8 cellular contexts compared by ENCODE assay signal in genomic region chr1:75316230-75316629, GRCh38.
"Had no signal": no experiment of that assay in that cellular context is flagged by ENCODE, and none has a peak within 500 bp of the region (broad histone marks: within the 10 kb centered on the region; RNA-seq: fewer than 3 reads in every experiment).

No MANE protein-coding gene starts in this region.

- FAIRE-seq: G401.6, GM12878, GM12891, GM12892, GM18507, GM19239 had no signal

- ATAC-seq: GM12878 had no signal

- H3K4me3 ChIP-seq: GM12878 had no signal

- DNase-seq: GDM1, GF-D8 had no signal
